20 cellular contexts compared by ENCODE assay signal in genomic region chr5:180020176-180020575, GRCh38.
"Had no signal": no experiment of that assay in that cellular context is flagged by ENCODE, and none has a peak within 500 bp of the region (broad histone marks: within the 10 kb centered on the region; RNA-seq: fewer than 3 reads in every experiment).

No MANE protein-coding gene starts in this region.

- H3K9me3 Mint-ChIP-seq: stimulated activated naive CD8-positive, alpha-beta T cell treated with anti-CD3 and anti-CD28 coated beads, Interleukin-15, Interleukin-2, amounts not matched to agents 100 ng/mL and 50 ng/mL, for 24 hours; T-helper 2 cell treated with Interferon-gamma antibody and Interleukin-4, amounts not matched to agents 5 μg/mL and 100 μg/mL, for 36 hours had no signal

- H3K4me1 ChIP-seq: breast epithelium, uterus had no signal

- H3K4me1 Mint-ChIP-seq: activated B cell treated with CpG ODN at 0.5 μM for 24 hours had no signal

- ATAC-seq: activated CD8-positive, alpha-beta T cell treated with anti-CD3 and anti-CD28 coated beads for 36 hours; activated naive CD4-positive, alpha-beta T cell treated with anti-CD3 and anti-CD28 coated beads, Interleukin-2, amount 50 U/mL, for 72 hours; activated T-cell treated with anti-CD3 and anti-CD28 coated beads, Interleukin-2, amount 50 U/mL, for 72 hours; left lung; right cardiac atrium had no signal

- H3K27me3 ChIP-seq: breast epithelium, left lung, spleen, uterus had no signal

- H3K9me3 ChIP-seq: breast epithelium, left lung, spleen, thoracic aorta, uterus had no signal

- H3K36me3 ChIP-seq: breast epithelium, uterus had no signal

- H3K27me3 Mint-ChIP-seq: activated CD8-positive, alpha-beta T cell treated with anti-CD3 and anti-CD28 coated beads for 36 hours; stimulated activated naive CD8-positive, alpha-beta T cell treated with anti-CD3 and anti-CD28 coated beads, Interleukin-15, Interleukin-2, amounts not matched to agents 100 ng/mL and 50 ng/mL, for 24 hours; type B pancreatic cell had no signal

- H3K27ac ChIP-seq: breast epithelium, left lung, thoracic aorta, uterus had no signal

- H3K27ac Mint-ChIP-seq: activated B cell treated with CpG ODN at 0.5 μM for 24 hours; activated CD8-positive, alpha-beta T cell treated with anti-CD3 and anti-CD28 coated beads for 36 hours; stimulated activated naive CD8-positive, alpha-beta T cell treated with anti-CD3 and anti-CD28 coated beads, Interleukin-15, Interleukin-2, amounts not matched to agents 100 ng/mL and 50 ng/mL, for 24 hours; T-helper 2 cell treated with Interferon-gamma antibody and Interleukin-4, amounts not matched to agents 5 μg/mL and 100 μg/mL, for 36 hours; type B pancreatic cell had no signal

- H3K4me3 Mint-ChIP-seq: activated B cell treated with CpG ODN at 0.5 μM for 24 hours; activated CD8-positive, alpha-beta T cell treated with anti-CD3 and anti-CD28 coated beads for 36 hours; activated T-cell treated with anti-CD3 and anti-CD28 coated beads, Interleukin-2, amount 50 U/mL, for 72 hours; stimulated activated naive CD8-positive, alpha-beta T cell treated with anti-CD3 and anti-CD28 coated beads, Interleukin-15, Interleukin-2, amounts not matched to agents 100 ng/mL and 50 ng/mL, for 24 hours; T-helper 2 cell treated with Interferon-gamma antibody and Interleukin-4, amounts not matched to agents 5 μg/mL and 100 μg/mL, for 36 hours; type B pancreatic cell had no signal

- H3K4me3 ChIP-seq: breast epithelium, left lung, lung, spleen, thoracic aorta, uterus had no signal

- DNase-seq: activated B cell treated with CpG ODN at 0.5 μM for 24 hours; activated CD4-positive, alpha-beta T cell treated with anti-CD3 and anti-CD28 coated beads, Interleukin-2, amount 50 U/mL, for 1 hour; activated CD8-positive, alpha-beta T cell treated with anti-CD3 and anti-CD28 coated beads for 36 hours; activated naive CD4-positive, alpha-beta T cell; activated T-cell treated with anti-CD3 and anti-CD28 coated beads for 4 hours; activated T-cell treated with anti-CD3 and anti-CD28 coated beads, Interleukin-2, amount 50 U/mL, for 72 hours; central memory CD4-positive, alpha-beta T cell; left lung; mesendoderm; right cardiac atrium; spleen; T-helper 1 cell; uterus had no signal
